In genomic region chr12:1977588-1977987, GRCh38 we compare ENCODE assay signal across 1 cellular context.
TF ChIP-seq lines count a peak whose summit lies in the region.

No MANE protein-coding gene starts in this region.

TF ChIP-seq in K562, 482 proteins besides CTCF, POLR2A, EP300 and RAD21:
- TF ChIP-seq KLF13 (tag; IDR thresholded peaks at IDR 0.05; ENCODE audit: borderline replicate concordance, low read depth) = no peak
- TF ChIP-seq, protein P1, sequence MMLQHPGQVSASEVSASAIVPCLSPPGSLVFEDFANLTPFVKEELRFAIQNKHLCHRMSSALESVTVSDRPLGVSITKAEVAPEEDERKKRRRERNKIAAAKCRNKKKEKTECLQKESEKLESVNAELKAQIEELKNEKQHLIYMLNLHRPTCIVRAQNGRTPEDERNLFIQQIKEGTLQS (IDR thresholded peaks at IDR 0.05) = peak; percentile 27; the same call in 1 of the 2 replicates
- TF ChIP-seq, protein P1 (CRISPR knock-in tag; conservative IDR thresholded peaks at IDR 0.05) = no peak
